ENCODE assay signal across 1 cellular context in genomic region chr11:119573858-119574257, GRCh38.
TF ChIP-seq lines count a peak whose summit lies in the region.

No MANE protein-coding gene starts in this region.

TF ChIP-seq in HepG2, 621 proteins besides CTCF, POLR2A, EP300 and RAD21:
- TF ChIP-seq ZNF407 (CRISPR knock-in tag; IDR thresholded peaks at IDR 0.05; ENCODE audit: not compliant biosample characterization) = no peak
- no peak for TF ChIP-seq RBAK (CRISPR knock-in tag; IDR thresholded peaks at IDR 0.05)
- TF ChIP-seq ZNF263 (CRISPR knock-in tag; IDR thresholded peaks at IDR 0.05) = no peak
- no peak for TF ChIP-seq FOSL1 (CRISPR knock-in tag; IDR thresholded peaks at IDR 0.05; ENCODE audit: borderline replicate concordance)
- no peak for TF ChIP-seq E2F2 (CRISPR knock-in tag; IDR thresholded peaks at IDR 0.05; ENCODE audit: borderline replicate concordance)
- TF ChIP-seq ZBTB21 (CRISPR knock-in tag; IDR thresholded peaks at IDR 0.05) = no peak
TF ChIP-seq in HepG2: peak in this region for 0.
